ENCODE assay signal across 38 cellular contexts in genomic region chrX:70427360-70427759, GRCh38. TPM values are rescaled to one million over a fixed set of nuclear protein-coding genes. Genes with fewer than 3 reads are reported as not detected.
"Had no signal": no experiment of that assay in that cellular context is flagged by ENCODE, and none has a peak within 500 bp of the region (broad histone marks: within the 10 kb centered on the region; RNA-seq: fewer than 3 reads in every experiment).

No MANE protein-coding gene starts in this region.

- H3K4me3 ChIP-seq: MG63 had no signal

- H3K9me3 ChIP-seq: MG63 had no signal

- H3K27me3 ChIP-seq: MG63 had no signal

- DNase-seq: Karpas-422, Kasumi-1, KG1, MG63, MM.1S, MV-4-11, NCI-H1048, NCI-H1092, NCI-H1092 treated with DMSO at 0.1 percent for 48 hours, NCI-H1105, NCI-H1105 treated with DMSO at 0.1 percent for 48 hours, NCI-H1417, NCI-H1417 treated with DMSO at 0.1 percent for 48 hours, NCI-H1436, NCI-H1436 treated with DMSO at 0.1 percent for 48 hours, NCI-H146, NCI-H1694, NCI-H1694 treated with DMSO at 0.1 percent for 48 hours, NCI-H187, NCI-H187 treated with DMSO at 0.1 percent for 48 hours, NCI-H1930, NCI-H2029, NCI-H2029 treated with DMSO at 0.1 percent for 48 hours, NCI-H2081, NCI-H2081 treated with DMSO at 0.1 percent for 48 hours, NCI-H2107, NCI-H2171, NCI-H2171 treated with DMSO at 0.1 percent for 48 hours, NCI-H226, NCI-H345, NCI-H446, NCI-H446 treated with DMSO at 0.1 percent for 48 hours, NCI-H510A had no signal

- H3K27ac ChIP-seq: KMS-11 had no signal

- H3K36me3 ChIP-seq: MG63 had no signal

RNA-seq across cellular contexts. Expression of gene GDPD2, which starts 4.2 kb away (rescaled TPM):
- total RNA-seq: LHCN-M2, M059J, MCF 10A, NCI-H460 had no signal
